ENCODE assay signal across 1 cellular context in the genomic region with DNA sequence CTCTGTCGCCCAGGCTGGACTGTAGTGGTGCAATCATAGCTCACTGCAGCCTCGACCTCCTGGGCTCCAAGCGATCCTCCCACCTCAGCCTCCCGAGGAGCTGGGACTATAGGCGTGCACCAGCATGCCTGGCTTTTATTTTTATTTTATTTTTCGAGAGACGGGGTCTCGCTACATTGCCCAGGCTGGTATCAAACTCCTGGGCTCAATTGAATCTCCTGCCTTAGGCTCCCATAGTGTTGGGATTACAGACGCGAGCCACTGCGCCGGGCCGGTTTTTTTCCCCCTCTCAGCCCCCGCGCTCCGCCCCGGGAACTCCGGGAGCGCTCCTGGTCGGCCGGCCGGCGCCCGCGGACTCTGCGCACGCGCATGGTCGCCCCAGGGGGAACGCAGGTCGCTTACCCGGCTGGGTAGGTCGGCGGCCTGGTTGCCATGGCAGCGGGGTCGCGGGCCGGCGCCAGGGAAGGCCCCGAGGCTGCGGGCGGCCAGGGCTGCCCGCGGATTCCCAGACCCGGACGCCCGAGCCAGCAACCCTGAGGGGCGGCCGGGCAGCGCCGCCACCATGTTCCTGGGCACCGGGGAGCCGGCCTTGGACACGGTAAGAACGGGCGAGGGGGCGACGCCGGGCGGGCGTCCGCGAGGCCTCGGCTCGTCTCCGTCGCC.
TF ChIP-seq lines count a peak whose summit lies in the region.

A gene with protein sequence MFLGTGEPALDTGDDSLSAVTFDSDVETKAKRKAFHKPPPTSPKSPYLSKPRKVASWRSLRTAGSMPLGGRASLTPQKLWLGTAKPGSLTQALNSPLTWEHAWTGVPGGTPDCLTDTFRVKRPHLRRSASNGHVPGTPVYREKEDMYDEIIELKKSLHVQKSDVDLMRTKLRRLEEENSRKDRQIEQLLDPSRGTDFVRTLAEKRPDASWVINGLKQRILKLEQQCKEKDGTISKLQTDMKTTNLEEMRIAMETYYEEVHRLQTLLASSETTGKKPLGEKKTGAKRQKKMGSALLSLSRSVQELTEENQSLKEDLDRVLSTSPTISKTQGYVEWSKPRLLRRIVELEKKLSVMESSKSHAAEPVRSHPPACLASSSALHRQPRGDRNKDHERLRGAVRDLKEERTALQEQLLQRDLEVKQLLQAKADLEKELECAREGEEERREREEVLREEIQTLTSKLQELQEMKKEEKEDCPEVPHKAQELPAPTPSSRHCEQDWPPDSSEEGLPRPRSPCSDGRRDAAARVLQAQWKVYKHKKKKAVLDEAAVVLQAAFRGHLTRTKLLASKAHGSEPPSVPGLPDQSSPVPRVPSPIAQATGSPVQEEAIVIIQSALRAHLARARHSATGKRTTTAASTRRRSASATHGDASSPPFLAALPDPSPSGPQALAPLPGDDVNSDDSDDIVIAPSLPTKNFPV (plus strand): TSS at position 360 of the 663 bp plus-strand sequence. CDS start 203 bp downstream, at position 563.

TF ChIP-seq in H1, 55 proteins besides CTCF, POLR2A, EP300 and RAD21 (continued from another document):
- TF ChIP-seq SIN3A (conservative IDR thresholded peaks at IDR 0.05 in 1 of 2, IDR thresholded peaks at IDR 0.05 in 1 of 2; ENCODE audit: low read depth in 1 of 2, low read length in 2 of 2) (peak; percentile 87 to 97; a peak in 2 of 4 replicates), FOSL1 (IDR thresholded peaks at IDR 0.05; ENCODE audit: insufficient read depth, low read depth, low read length) (no peak), KDM1A (IDR thresholded peaks at IDR 0.05; ENCODE audit: borderline replicate concordance, low read length) (peak; percentile 93), TAF1 (IDR thresholded peaks at IDR 0.05; ENCODE audit: low read depth, low read length) (peak; percentile 22; the same call in 1 of the 2 replicates), GTF2F1 (IDR thresholded peaks at IDR 0.05; ENCODE audit: borderline replicate concordance, low read depth, low read length) (0 out of 2 replicates have a peak, but pooled peaks have one; percentile 30), HDAC2 (IDR thresholded peaks at IDR 0.05; ENCODE audit: borderline replicate concordance in 1 of 2, low read depth in 2 of 2, low read length in 2 of 2) (peak in 1 of 2 experiments; percentile 85; a peak in 2 of 4 replicates), CBX5 (IDR thresholded peaks at IDR 0.05; ENCODE audit: low read depth, low read length) (no peak), CREB1 (IDR thresholded peaks at IDR 0.05) (0 out of 2 replicates have a peak, but pooled peaks have one; percentile 31), NRF1 (IDR thresholded peaks at IDR 0.05; ENCODE audit: low read depth, low read length) (peak; percentile 57), KDM4A (IDR thresholded peaks at IDR 0.05; ENCODE audit: low read depth, low read length, severe bottlenecking) (peak; percentile 70), NANOG (IDR thresholded peaks at IDR 0.05; ENCODE audit: insufficient read depth, low read depth, low read length, poor library complexity, severe bottlenecking) (peak; percentile 5)
